29 cellular contexts compared by ENCODE assay signal in the genomic region with DNA sequence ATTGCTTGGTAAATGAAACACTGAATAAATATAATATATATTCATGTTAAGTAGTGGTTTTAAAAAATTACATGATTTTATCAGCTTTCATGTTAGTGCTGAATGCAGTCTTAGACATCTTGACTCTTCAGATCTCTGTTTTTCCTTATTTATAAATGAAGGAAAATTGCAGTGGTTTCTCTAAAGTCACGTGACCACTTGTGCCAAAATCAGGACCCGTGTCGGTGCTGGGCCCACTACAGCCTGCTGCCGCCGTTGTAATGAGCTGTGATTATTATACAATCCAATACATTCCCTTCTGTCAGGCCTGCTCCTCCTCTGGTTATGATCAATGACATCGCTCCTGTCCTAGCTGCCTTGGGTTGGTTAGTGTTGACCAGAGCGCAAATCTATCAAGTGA.
"Had no signal": no experiment of that assay in that cellular context is flagged by ENCODE, and none has a peak within 500 bp of the region (broad histone marks: within the 10 kb centered on the region; RNA-seq: fewer than 3 reads in every experiment).

No MANE protein-coding gene starts in this region.

- H3K36me3 ChIP-seq: neutrophil, pancreas, spleen, suprapubic skin, tibial artery, transverse colon, upper lobe of right lung, uterus had no signal

- H3K27ac Mint-ChIP-seq: naive thymus-derived CD4-positive, alpha-beta T cell; natural killer cell; nephron; stimulated activated memory B cell treated with anti-CD40 and anti-IgM and Interleukin-4, amounts not matched to agents 10 μg/mL and 1 μg/mL and 100 μg/mL, for 72 hours; stimulated activated naive CD8-positive, alpha-beta T cell treated with anti-CD3 and anti-CD28 coated beads, Interleukin-15, amount 100 ng/mL, for 72 hours; type B pancreatic cell had no signal

- H3K4me2 ChIP-seq: smooth muscle cell had no signal

- H3K4me1 ChIP-seq: pancreas, psoas muscle, suprapubic skin, testis, tibial artery, transverse colon, upper lobe of right lung, uterus had no signal

- H3K27me3 ChIP-seq: neutrophil, pancreas, spleen, testis, tibial artery, transverse colon, upper lobe of right lung, uterus had no signal

- H3K27me3 Mint-ChIP-seq: naive thymus-derived CD4-positive, alpha-beta T cell; stimulated activated memory B cell treated with anti-CD40 and anti-IgM and Interleukin-4, amounts not matched to agents 10 μg/mL and 1 μg/mL and 100 μg/mL, for 72 hours; stimulated activated naive CD8-positive, alpha-beta T cell treated with anti-CD3 and anti-CD28 coated beads, Interleukin-15, amount 100 ng/mL, for 72 hours had no signal

- H3K9me3 ChIP-seq: neutrophil, pancreas, psoas muscle, spleen, suprapubic skin, testis, tibial artery, transverse colon, upper lobe of right lung, uterus had no signal

- H3K4me3 Mint-ChIP-seq: naive thymus-derived CD4-positive, alpha-beta T cell; natural killer cell; nephron; stimulated activated memory B cell treated with anti-CD40 and anti-IgM and Interleukin-4, amounts not matched to agents 10 μg/mL and 1 μg/mL and 100 μg/mL, for 72 hours; stimulated activated naive CD8-positive, alpha-beta T cell treated with anti-CD3 and anti-CD28 coated beads, Interleukin-15, amount 100 ng/mL, for 72 hours; type B pancreatic cell had no signal

- FAIRE-seq: pancreas had no signal

- DNase-seq: naive thymus-derived CD4-positive, alpha-beta T cell; natural killer cell; nucleus accumbens; pancreas; psoas muscle; right cardiac atrium; spleen; stimulated activated CD4-positive, alpha-beta T cell treated with anti-CD3 and anti-CD28 coated beads, Interleukin-12 subunit alpha, Interleukin-12 subunit beta, amount 100 ng/mL, for 4 hours; stimulated activated CD4-positive, alpha-beta T cell treated with anti-CD3 and anti-CD28 coated beads, Interleukin-1b, Interleukin-23, amount 100 ng/mL, for 48 hours; stimulated activated CD4-positive, alpha-beta T cell treated with anti-CD3 and anti-CD28 coated beads, Interleukin-4, amount 100 ng/mL, for 1 hour; stimulated activated CD4-positive, alpha-beta T cell treated with anti-CD3 and anti-CD28 coated beads, Interleukin-4, amount 100 ng/mL, for 4 hours; stimulated activated CD8-positive, alpha-beta memory T cell treated with anti-CD3 and anti-CD28 coated beads, Interleukin-4, amount 100 ng/mL, for 48 hours; stimulated activated naive CD4-positive, alpha-beta T cell; stimulated activated naive CD8-positive, alpha-beta T cell treated with anti-CD3 and anti-CD28 coated beads, Interleukin-15, amount 100 ng/mL, for 72 hours; stimulated activated naive CD8-positive, alpha-beta T cell treated with anti-CD3 and anti-CD28 coated beads, Interleukin-15, Interleukin-2, amounts not matched to agents 100 U/mL and 50 U/mL, for 24 hours; substantia nigra; testis; tibial artery; transverse colon; upper lobe of right lung; uterus had no signal

- H3K36me3 Mint-ChIP-seq: natural killer cell; stimulated activated memory B cell treated with anti-CD40 and anti-IgM and Interleukin-4, amounts not matched to agents 10 μg/mL and 1 μg/mL and 100 μg/mL, for 72 hours; type B pancreatic cell had no signal

- H3K4me1 Mint-ChIP-seq: nephron had no signal

- ATAC-seq: naive thymus-derived CD4-positive, alpha-beta T cell; natural killer cell; pancreas; psoas muscle; right cardiac atrium; sciatic nerve; stimulated activated memory B cell treated with anti-CD40 and anti-IgM and Interleukin-4, amounts not matched to agents 10 μg/mL and 1 μg/mL and 100 μg/mL, for 72 hours; stimulated activated naive CD8-positive, alpha-beta T cell treated with anti-CD3 and anti-CD28 coated beads, Interleukin-15, amount 100 ng/mL, for 72 hours; stimulated activated naive CD8-positive, alpha-beta T cell treated with anti-CD3 and anti-CD28 coated beads, Interleukin-15, Interleukin-2, amounts not matched to agents 100 U/mL and 50 U/mL, for 24 hours; upper lobe of right lung had no signal

- H3K4me3 ChIP-seq: pancreas, psoas muscle, skin epidermis, smooth muscle cell, spleen, suprapubic skin, testis, tibial artery, transverse colon, upper lobe of right lung, uterus had no signal

- H3K9me3 Mint-ChIP-seq: natural killer cell; nephron; stimulated activated memory B cell treated with anti-CD40 and anti-IgM and Interleukin-4, amounts not matched to agents 10 μg/mL and 1 μg/mL and 100 μg/mL, for 72 hours; type B pancreatic cell had no signal

- H3K27ac ChIP-seq: neutrophil, pancreas, psoas muscle, skin epidermis, spleen, suprapubic skin, testis, tibial artery, transverse colon, upper lobe of right lung, uterus had no signal
